ENCODE assay signal across 23 cellular contexts in genomic region chr12:97322388-97322787, GRCh38.
"Had no signal": no experiment of that assay in that cellular context is flagged by ENCODE, and none has a peak within 500 bp of the region (broad histone marks: within the 10 kb centered on the region; RNA-seq: fewer than 3 reads in every experiment).

No MANE protein-coding gene starts in this region.

- H3K4me3 ChIP-seq: cardiac muscle cell had no signal

- H3K9me3 Mint-ChIP-seq: activated CD4-positive, alpha-beta memory T cell treated with anti-CD3 and anti-CD28 coated beads, Interleukin-2, amount 10 ng/mL, durations not matched to agents 7 days and 5 days; activated CD4-positive, alpha-beta T cell treated with anti-CD3 and anti-CD28 coated beads, Interleukin-2, amount 10 ng/mL, durations not matched to agents 7 days and 5 days; activated naive CD4-positive, alpha-beta T cell treated with anti-CD3 and anti-CD28 coated beads for 36 hours; activated T-helper 17 cell treated with anti-CD3 and anti-CD28 coated beads, Interleukin-2, amount 50 U/mL, for 72 hours had no signal

- H3K27me3 ChIP-seq: brain microvascular endothelial cell, cardiac muscle cell had no signal

- H3K36me3 ChIP-seq: brain microvascular endothelial cell, cardiac muscle cell had no signal

- H3K36me3 Mint-ChIP-seq: activated naive CD8-positive, alpha-beta T cell had no signal

- H3K4me1 Mint-ChIP-seq: activated CD4-positive, alpha-beta memory T cell treated with anti-CD3 and anti-CD28 coated beads, Interleukin-2, amount 10 ng/mL, durations not matched to agents 7 days and 5 days; activated CD4-positive, alpha-beta T cell treated with anti-CD3 and anti-CD28 coated beads, Interleukin-2, amount 10 ng/mL, durations not matched to agents 7 days and 5 days; activated T-helper 17 cell treated with anti-CD3 and anti-CD28 coated beads, Interleukin-2, amount 50 U/mL, for 72 hours; T-helper 17 cell had no signal

- DNase-seq: activated CD4-positive, alpha-beta memory T cell treated with anti-CD3 and anti-CD28 coated beads, Interleukin-2, amount 10 ng/mL, durations not matched to agents 7 days and 5 days; activated CD4-positive, alpha-beta T cell treated with anti-CD3 and anti-CD28 coated beads, Interleukin-2, amount 10 ng/mL, durations not matched to agents 7 days and 5 days; activated CD4-positive, CD25-positive, alpha-beta regulatory T cell; activated gamma-delta T cell; activated naive CD4-positive, alpha-beta T cell treated with anti-CD3 and anti-CD28 coated beads for 36 hours; activated T-cell treated with anti-CD3 and anti-CD28 coated beads for 4 hours; activated T-cell treated with anti-CD3 and anti-CD28 coated beads, Interleukin-2, amount 50 U/mL, for 48 hours; amygdala; brain microvascular endothelial cell; MM.1S; NCI-H1417; NCI-H1694; NCI-H2029 treated with DMSO at 0.1 percent for 48 hours; NCI-H345; NCI-H510A; NCI-H526 treated with DMSO at 0.1 percent for 48 hours; NCI-H82; SIG-M5; T-helper 17 cell; T-helper 9 cell had no signal

- H3K27ac ChIP-seq: brain microvascular endothelial cell, cardiac muscle cell had no signal

- H3K4me3 Mint-ChIP-seq: activated CD4-positive, alpha-beta memory T cell treated with anti-CD3 and anti-CD28 coated beads, Interleukin-2, amount 10 ng/mL, durations not matched to agents 7 days and 5 days; activated CD4-positive, alpha-beta T cell treated with anti-CD3 and anti-CD28 coated beads, Interleukin-2, amount 10 ng/mL, durations not matched to agents 7 days and 5 days; activated naive CD4-positive, alpha-beta T cell treated with anti-CD3 and anti-CD28 coated beads for 36 hours; activated naive CD8-positive, alpha-beta T cell; activated T-helper 17 cell treated with anti-CD3 and anti-CD28 coated beads, Interleukin-2, amount 50 U/mL, for 72 hours; T-helper 17 cell had no signal

- H3K27ac Mint-ChIP-seq: activated CD4-positive, alpha-beta memory T cell treated with anti-CD3 and anti-CD28 coated beads, Interleukin-2, amount 10 ng/mL, durations not matched to agents 7 days and 5 days; activated CD4-positive, alpha-beta T cell treated with anti-CD3 and anti-CD28 coated beads, Interleukin-2, amount 10 ng/mL, durations not matched to agents 7 days and 5 days; activated naive CD4-positive, alpha-beta T cell treated with anti-CD3 and anti-CD28 coated beads for 36 hours; activated naive CD8-positive, alpha-beta T cell; activated T-helper 17 cell treated with anti-CD3 and anti-CD28 coated beads, Interleukin-2, amount 50 U/mL, for 72 hours; T-helper 17 cell had no signal

- ATAC-seq: activated T-helper 17 cell treated with anti-CD3 and anti-CD28 coated beads, Interleukin-2, amount 50 U/mL, for 72 hours; T-helper 17 cell had no signal
